In the genomic region with DNA sequence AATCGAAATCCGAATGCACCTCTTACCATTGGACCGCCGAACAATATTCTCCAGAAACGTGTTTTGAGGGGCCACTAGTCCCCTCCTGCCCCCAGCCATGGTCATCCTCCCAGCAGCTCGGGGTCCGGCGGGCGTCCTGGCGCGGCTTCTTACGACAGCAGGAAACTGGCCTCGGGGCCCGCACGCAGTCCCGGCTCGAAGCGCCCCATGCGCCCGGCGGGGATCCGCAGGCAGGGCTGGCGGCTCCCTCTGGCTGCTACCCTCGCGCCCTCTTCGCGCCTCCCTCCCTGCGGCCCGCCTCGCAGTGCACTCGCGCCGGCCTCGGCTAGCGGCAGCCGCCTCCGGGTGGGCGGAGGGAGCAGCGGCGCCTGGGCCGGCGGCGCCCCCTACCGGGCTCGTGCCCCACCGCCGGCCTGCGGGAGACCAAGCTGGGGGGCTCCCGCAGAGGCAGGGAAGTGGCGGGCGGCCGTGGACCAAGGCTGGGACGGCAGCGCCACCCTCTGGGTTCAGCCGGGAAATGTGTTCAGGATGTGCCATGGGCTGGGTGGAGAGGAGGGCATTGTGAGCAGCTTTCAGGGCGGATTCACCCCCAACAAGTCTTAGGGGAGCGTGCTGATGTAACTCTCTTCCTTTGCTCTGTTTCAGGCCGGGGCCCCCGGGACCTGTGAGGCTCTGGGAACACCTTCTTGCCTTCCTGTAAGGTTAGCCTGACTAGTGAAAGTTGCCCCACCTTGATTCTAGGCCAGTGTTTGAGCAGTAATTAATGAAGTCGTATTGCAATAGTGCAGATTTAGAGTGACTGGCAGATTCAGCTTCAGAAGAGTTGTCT, we compare ENCODE assay signal across 8 cellular contexts. TPM values are rescaled to one million over a fixed set of nuclear protein-coding genes. Genes with fewer than 3 reads are reported as not detected.
DNase-seq lines count a peak whose midpoint lies in the region; ATAC-seq and TF ChIP-seq lines count a peak whose summit lies in the region.

A gene with protein sequence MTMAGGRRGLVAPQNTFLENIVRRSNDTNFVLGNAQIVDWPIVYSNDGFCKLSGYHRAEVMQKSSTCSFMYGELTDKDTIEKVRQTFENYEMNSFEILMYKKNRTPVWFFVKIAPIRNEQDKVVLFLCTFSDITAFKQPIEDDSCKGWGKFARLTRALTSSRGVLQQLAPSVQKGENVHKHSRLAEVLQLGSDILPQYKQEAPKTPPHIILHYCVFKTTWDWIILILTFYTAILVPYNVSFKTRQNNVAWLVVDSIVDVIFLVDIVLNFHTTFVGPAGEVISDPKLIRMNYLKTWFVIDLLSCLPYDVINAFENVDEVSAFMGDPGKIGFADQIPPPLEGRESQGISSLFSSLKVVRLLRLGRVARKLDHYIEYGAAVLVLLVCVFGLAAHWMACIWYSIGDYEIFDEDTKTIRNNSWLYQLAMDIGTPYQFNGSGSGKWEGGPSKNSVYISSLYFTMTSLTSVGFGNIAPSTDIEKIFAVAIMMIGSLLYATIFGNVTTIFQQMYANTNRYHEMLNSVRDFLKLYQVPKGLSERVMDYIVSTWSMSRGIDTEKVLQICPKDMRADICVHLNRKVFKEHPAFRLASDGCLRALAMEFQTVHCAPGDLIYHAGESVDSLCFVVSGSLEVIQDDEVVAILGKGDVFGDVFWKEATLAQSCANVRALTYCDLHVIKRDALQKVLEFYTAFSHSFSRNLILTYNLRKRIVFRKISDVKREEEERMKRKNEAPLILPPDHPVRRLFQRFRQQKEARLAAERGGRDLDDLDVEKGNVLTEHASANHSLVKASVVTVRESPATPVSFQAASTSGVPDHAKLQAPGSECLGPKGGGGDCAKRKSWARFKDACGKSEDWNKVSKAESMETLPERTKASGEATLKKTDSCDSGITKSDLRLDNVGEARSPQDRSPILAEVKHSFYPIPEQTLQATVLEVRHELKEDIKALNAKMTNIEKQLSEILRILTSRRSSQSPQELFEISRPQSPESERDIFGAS (minus strand): TSS at position 308 of the 829 bp plus-strand sequence. CDS start 203 bp downstream, at position 105.

- peak; percentile 93 for DNase-seq in DMS153 (lab: John Stamatoyannopoulos, UW)
- peak; percentile 59 for DNase-seq in HuH-7.5 (ENCODE audit: low spot score)
- DNase-seq in PC-9: peak in 1 of 2 experiments; percentile 81
- DNase-seq in activated T-helper 1 cell treated with anti-CD3 and anti-CD28 coated beads, Interleukin-2, amount 50 U/mL, for 16 hours (ENCODE audit: low read depth in 1 of 2, low spot score in 1 of 2): peak; percentile 45 to 60
- peak; percentile 60 for DNase-seq in fibroblast of mammary gland (ENCODE audit: low read depth)
- DNase-seq in stimulated activated naive CD8-positive, alpha-beta T cell treated with anti-CD3 and anti-CD28 coated beads, Interleukin-15, Interleukin-2, amounts not matched to agents 100 U/mL and 50 U/mL, for 24 hours: peak; percentile 90

- H4K20me1 ChIP-seq in PC-9 (ENCODE audit: insufficient read depth) (no peaks in the 10 kb centered on the region), neural cell (ENCODE audit: insufficient read depth) (no peaks in the 10 kb centered on the region)

- H3K9me2 ChIP-seq in PC-9 (ENCODE audit: insufficient read depth): no peaks in the 10 kb centered on the region
- H3K9me2 ChIP-seq in neural cell (ENCODE audit: insufficient read depth, low read length): no peaks in the 10 kb centered on the region

- TF ChIP-seq RAD21 in neural cell (conservative IDR thresholded peaks at IDR 0.05): peak; percentile 100

- H3K36me3 ChIP-seq in PC-9 (ENCODE audit: low read depth): no peaks in the 10 kb centered on the region
- no peaks in the 10 kb centered on the region for H3K36me3 ChIP-seq in neural cell (ENCODE audit: insufficient read depth, low read length)

- H3K9me3 ChIP-seq in PC-9 (ENCODE audit: insufficient read depth, low read depth) (no peaks in the 10 kb centered on the region), neural cell (ENCODE audit: low read length) (no peaks in the 10 kb centered on the region)

- TF ChIP-seq CTCF in PC-9 (conservative IDR thresholded peaks at IDR 0.05) (peak; percentile 69), fibroblast of mammary gland (conservative IDR thresholded peaks at IDR 0.05; ENCODE audit: control insufficient read depth, insufficient read depth, low read depth, low read length) (peak; percentile 43), neural cell (IDR thresholded peaks at IDR 0.05; ENCODE audit: poor library complexity, severe bottlenecking) (peak; percentile 100)

- peak; percentile 89 for ATAC-seq in GM21529 (IDR thresholded peaks at IDR 0.05; ENCODE audit: unreplicated experiment)
- peak; percentile 95 for ATAC-seq in stimulated activated naive CD8-positive, alpha-beta T cell treated with anti-CD3 and anti-CD28 coated beads, Interleukin-15, Interleukin-2, amounts not matched to agents 100 U/mL and 50 U/mL, for 24 hours

- H2AFZ ChIP-seq in PC-9 (no peak within 1 kb of the TSS), neural cell (ENCODE audit: low read depth, low read length) (peak within 1 kb of the TSS; percentile 52)

- peak within 1 kb of the TSS; percentile 76 for H3K9ac ChIP-seq in neural cell (ENCODE audit: low read length)

- H3K27ac ChIP-seq in PC-9 (no peak within 1 kb of the TSS), neural cell (ENCODE audit: low read length) (peak within 1 kb of the TSS; percentile 69)

- POLR2A ChIA-PET in PC-9 (lab: Charles Lee; ENCODE audit: unreplicated experiment): interaction anchor here (0.6 kb wide), 1 partner anchor 1294 kb away, joined by 6 read pairs; no protein-coding TSS in a partner anchor

- no peaks in the 10 kb centered on the region for H3K4me1 ChIP-seq in PC-9 (replicated peaks; ENCODE audit: insufficient read depth)

- intact Hi-C loops in PC-9 (cut with micrococcal nuclease; ENCODE audit: unreplicated experiment): loop anchor here (1.0 to 10.0 kb wide), 4 partner anchors 125 to 727 kb away; a partner anchor contains a TSS

- H3K79me2 ChIP-seq in PC-9 (ENCODE audit: low read depth) (no peaks in the 10 kb centered on the region), neural cell (replicated peaks; ENCODE audit: insufficient read depth, low read length) (no peaks in the 10 kb centered on the region)

- CTCF ChIA-PET in PC-9 (lab: Charles Lee): interaction anchor here (0.5 to 1.1 kb wide), 4 partner anchors 440 to 702 kb away, joined by 4 to 12 read pairs (median 6); no protein-coding TSS in a partner anchor

- H3F3A ChIP-seq in PC-9 (ENCODE audit: insufficient read depth, low read depth): no peaks in the 10 kb centered on the region
- H3F3A ChIP-seq in neural cell (ENCODE audit: insufficient read depth, low read length, poor library complexity, severe bottlenecking): no peaks in the 10 kb centered on the region

- H3K4me3 ChIP-seq in PC-9: peak within 1 kb of the TSS; percentile 4; the same call in 1 of the 2 replicates
- H3K4me3 ChIP-seq in fibroblast of mammary gland (ENCODE audit: control insufficient read depth, low read depth, low read length): peak within 1 kb of the TSS; percentile 23
- H3K4me3 ChIP-seq in neural cell (ENCODE audit: low read length): peak within 1 kb of the TSS; percentile 81

- H3K27me3 ChIP-seq in PC-9 (ENCODE audit: insufficient read depth, low read depth): peaks cover 42% of the 10 kb centered on the region
- H3K27me3 ChIP-seq in neural cell (ENCODE audit: insufficient read depth, low read depth, low read length): peaks cover 5% of the 10 kb centered on the region

- no TSS peak for BruUV-seq in PC-9 (replicated peaks; lab: Mats Ljungman, UMichigan)

- H3K4me2 ChIP-seq in PC-9 (peak within 1 kb of the TSS; percentile 53), neural cell (ENCODE audit: low read length) (peak within 1 kb of the TSS; percentile 77)

- TF ChIP-seq EP300 in neural cell (conservative IDR thresholded peaks at IDR 0.05; ENCODE audit: poor library complexity, severe bottlenecking): peak; percentile 77

TF ChIP-seq in neural cell, 6 proteins besides CTCF, POLR2A, EP300 and RAD21:
- TF ChIP-seq SMC3 (conservative IDR thresholded peaks at IDR 0.05; ENCODE audit: poor library complexity) (peak; percentile 100), POLR2AphosphoS5 (IDR thresholded peaks at IDR 0.05) (peak; percentile 73), MXI1 (conservative IDR thresholded peaks at IDR 0.05; ENCODE audit: poor library complexity, severe bottlenecking) (peak; percentile 81), TAF1 (IDR thresholded peaks at IDR 0.05; ENCODE audit: low read depth) (peak; percentile 31), EZH2 (IDR thresholded peaks at IDR 0.05; ENCODE audit: borderline replicate concordance, insufficient read depth, low read length, poor library complexity, severe bottlenecking) (no peak)
- TF ChIP-seq, protein P1, sequence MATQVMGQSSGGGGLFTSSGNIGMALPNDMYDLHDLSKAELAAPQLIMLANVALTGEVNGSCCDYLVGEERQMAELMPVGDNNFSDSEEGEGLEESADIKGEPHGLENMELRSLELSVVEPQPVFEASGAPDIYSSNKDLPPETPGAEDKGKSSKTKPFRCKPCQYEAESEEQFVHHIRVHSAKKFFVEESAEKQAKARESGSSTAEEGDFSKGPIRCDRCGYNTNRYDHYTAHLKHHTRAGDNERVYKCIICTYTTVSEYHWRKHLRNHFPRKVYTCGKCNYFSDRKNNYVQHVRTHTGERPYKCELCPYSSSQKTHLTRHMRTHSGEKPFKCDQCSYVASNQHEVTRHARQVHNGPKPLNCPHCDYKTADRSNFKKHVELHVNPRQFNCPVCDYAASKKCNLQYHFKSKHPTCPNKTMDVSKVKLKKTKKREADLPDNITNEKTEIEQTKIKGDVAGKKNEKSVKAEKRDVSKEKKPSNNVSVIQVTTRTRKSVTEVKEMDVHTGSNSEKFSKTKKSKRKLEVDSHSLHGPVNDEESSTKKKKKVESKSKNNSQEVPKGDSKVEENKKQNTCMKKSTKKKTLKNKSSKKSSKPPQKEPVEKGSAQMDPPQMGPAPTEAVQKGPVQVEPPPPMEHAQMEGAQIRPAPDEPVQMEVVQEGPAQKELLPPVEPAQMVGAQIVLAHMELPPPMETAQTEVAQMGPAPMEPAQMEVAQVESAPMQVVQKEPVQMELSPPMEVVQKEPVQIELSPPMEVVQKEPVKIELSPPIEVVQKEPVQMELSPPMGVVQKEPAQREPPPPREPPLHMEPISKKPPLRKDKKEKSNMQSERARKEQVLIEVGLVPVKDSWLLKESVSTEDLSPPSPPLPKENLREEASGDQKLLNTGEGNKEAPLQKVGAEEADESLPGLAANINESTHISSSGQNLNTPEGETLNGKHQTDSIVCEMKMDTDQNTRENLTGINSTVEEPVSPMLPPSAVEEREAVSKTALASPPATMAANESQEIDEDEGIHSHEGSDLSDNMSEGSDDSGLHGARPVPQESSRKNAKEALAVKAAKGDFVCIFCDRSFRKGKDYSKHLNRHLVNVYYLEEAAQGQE (IDR thresholded peaks at IDR 0.05; ENCODE audit: borderline replicate concordance): peak; percentile 72

RNA-seq across cellular contexts. Expression of the gene that starts here (rescaled TPM):
- total RNA-seq in PC-9 (2021): not detected in 2 replicates
- polyA plus RNA-seq in neural cell: 2.3 and 3.9 TPM in 2 replicates
- 25.6 and 33.9 TPM in 2 replicates for polyA minus RNA-seq in neural cell

Comparison
In these comparisons a context has a peak if more than half of its experiments do, and no peak if none do; other contexts are left out.
1. H3K4me3 ChIP-seq: peak in every context shown above with its lines; median percentile 81 in neural cell; 23 in fibroblast of mammary gland; 4 in PC-9.
2. CTCF ChIP-seq: peak in every context shown above with its lines; median percentile 100 in neural cell; 69 in PC-9; 43 in fibroblast of mammary gland.